Comparison of ENCODE assay signal across 11 cellular contexts in the genomic region with DNA sequence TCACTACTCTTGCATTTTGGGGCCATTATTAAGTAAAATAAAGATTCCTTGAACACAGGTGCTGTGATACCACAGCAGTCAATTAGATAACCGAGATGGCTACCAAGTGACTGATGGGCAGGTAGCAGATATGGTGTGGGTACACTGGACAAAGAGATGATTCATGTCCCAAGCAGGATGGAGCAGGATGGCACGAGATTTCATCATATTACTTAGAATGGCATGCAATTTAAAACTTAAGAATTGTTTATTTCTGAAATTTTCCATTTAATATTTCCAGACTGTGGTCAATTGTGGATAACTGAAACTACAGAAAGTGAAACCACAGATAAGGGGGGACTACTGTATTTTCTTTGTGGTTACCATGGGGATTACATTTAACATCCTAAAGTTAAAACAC. TPM values are rescaled to one million over a fixed set of nuclear protein-coding genes. Genes with fewer than 3 reads are reported as not detected.
DNase-seq lines count a peak whose midpoint lies in the region; ATAC-seq and TF ChIP-seq lines count a peak whose summit lies in the region.
"Had no signal": no experiment of that assay in that cellular context is flagged by ENCODE, and none has a peak within 500 bp of the region (broad histone marks: within the 10 kb centered on the region; RNA-seq: fewer than 3 reads in every experiment).

No MANE protein-coding gene starts in this region.

- peaks cover 3% of the 10 kb centered on the region; the same call in 1 of the 2 replicates for H3K79me2 ChIP-seq in GM23338 (replicated peaks; ENCODE audit: insufficient read depth)
- H3K79me2 ChIP-seq in mammary epithelial cell (ENCODE audit: insufficient read depth, low read length): peaks cover 7% of the 10 kb centered on the region

- ATAC-seq in GM23338: no peak
- no peak for ATAC-seq in natural killer cell treated with Interleukin-12 subunit alpha and Interleukin-12 subunit beta and Interleukin-15 and Interleukin-18, amount 100 ng/mL, for 72 hours
- no peak for ATAC-seq in GM18873 (IDR thresholded peaks at IDR 0.05; ENCODE audit: low FRiP score, unreplicated experiment)

- H3K27me3 Mint-ChIP-seq in GM23338 (ENCODE audit: insufficient read depth, low read depth, poor library complexity) (peaks cover 12% of the 10 kb centered on the region), type B pancreatic cell (no peaks in the 10 kb centered on the region)
- no peaks in the 10 kb centered on the region for H3K27me3 Mint-ChIP-seq in natural killer cell treated with Interleukin-12 subunit alpha and Interleukin-12 subunit beta and Interleukin-15 and Interleukin-18, amount 100 ng/mL, for 72 hours
- H3K27me3 Mint-ChIP-seq: activated CD4-positive, alpha-beta T cell treated with anti-CD3 and anti-CD28 coated beads, Interleukin-2, amount 10 ng/mL, durations not matched to agents 24 days and 14 days had no signal

- CTCF ChIA-PET in mammary epithelial cell (lab: Charles Lee; ENCODE audit: low non-redundant PET): no interaction called here

- H3K9me2 ChIP-seq in GM23338 (ENCODE audit: insufficient read depth): no peaks in the 10 kb centered on the region

- H2AFZ ChIP-seq in GM23338: no peak overlapping the region
- H2AFZ ChIP-seq in mammary epithelial cell (ENCODE audit: low read depth, low read length): no peak overlapping the region

- no peak overlapping the region for H3K27ac Mint-ChIP-seq in GM23338
- peak overlapping the region; percentile 1 to 12 for H3K27ac Mint-ChIP-seq in natural killer cell treated with Interleukin-12 subunit alpha and Interleukin-12 subunit beta and Interleukin-15 and Interleukin-18, amount 100 ng/mL, for 72 hours
- no peak overlapping the region for H3K27ac Mint-ChIP-seq in type B pancreatic cell
- H3K27ac Mint-ChIP-seq: activated CD4-positive, alpha-beta T cell treated with anti-CD3 and anti-CD28 coated beads, Interleukin-2, amount 10 ng/mL, durations not matched to agents 24 days and 14 days had no signal

- dilution Hi-C loops in mammary epithelial cell (cut with HindIII; ENCODE audit: low sequenced_read_pairs): loop anchor here (25.0 kb wide), 2 partner anchors 538 to 863 kb away; no protein-coding TSS in a partner anchor

- peak overlapping the region; percentile 17 for H3K9ac ChIP-seq in mammary epithelial cell (ENCODE audit: insufficient read depth, low read length)

- intact Hi-C loops in mammary epithelial cell (cut with micrococcal nuclease): no loop called here

- H3K4me2 ChIP-seq in GM23338 (0 out of 2 replicates have a peak overlapping the region, but pooled peaks have one; percentile 16), mammary epithelial cell (ENCODE audit: insufficient read depth, low read depth, low read length) (peak overlapping the region; percentile 54)

- no TSS peak for BruUV-seq in mammary epithelial cell (replicated peaks; lab: Mats Ljungman, UMichigan)

- H3K27ac ChIP-seq in GM23338 (ENCODE audit: low read depth): no peak overlapping the region
- peak overlapping the region; percentile 80 for H3K27ac ChIP-seq in mammary epithelial cell (ENCODE audit: insufficient read depth, low read depth, low read length)

- no peak overlapping the region for H3K4me3 Mint-ChIP-seq in GM23338
- H3K4me3 Mint-ChIP-seq in natural killer cell treated with Interleukin-12 subunit alpha and Interleukin-12 subunit beta and Interleukin-15 and Interleukin-18, amount 100 ng/mL, for 72 hours: no peak overlapping the region
- H3K4me3 Mint-ChIP-seq in type B pancreatic cell: no peak overlapping the region
- H3K4me3 Mint-ChIP-seq: activated CD4-positive, alpha-beta T cell treated with anti-CD3 and anti-CD28 coated beads, Interleukin-2, amount 10 ng/mL, durations not matched to agents 24 days and 14 days had no signal

- peaks cover 26% of the 10 kb centered on the region for H3K4me1 Mint-ChIP-seq in GM23338
- H3K4me1 Mint-ChIP-seq in natural killer cell treated with Interleukin-12 subunit alpha and Interleukin-12 subunit beta and Interleukin-15 and Interleukin-18, amount 100 ng/mL, for 72 hours (ENCODE audit: low read depth in 2 of 2): peaks cover 27% of the 10 kb centered on the region in 2 donors
- H3K4me1 Mint-ChIP-seq in type B pancreatic cell (ENCODE audit: unreplicated experiment): peaks cover 23% of the 10 kb centered on the region

- H3K36me3 ChIP-seq in GM23338 (ENCODE audit: insufficient read depth) (no peaks in the 10 kb centered on the region), mammary epithelial cell (ENCODE audit: insufficient read depth, low read length) (no peaks in the 10 kb centered on the region)

- WGBS in mammary epithelial cell (ENCODE audit: low coverage, missing lambda C conversion rate): 22% methylated on average over 2 of the region's 2 CpGs

- H3K27me3 ChIP-seq in GM23338 (ENCODE audit: insufficient read depth) (no peaks in the 10 kb centered on the region), mammary epithelial cell (ENCODE audit: insufficient read depth, low read length) (no peaks in the 10 kb centered on the region)

- peaks cover 45% of the 10 kb centered on the region for H3K36me3 Mint-ChIP-seq in GM23338 (ENCODE audit: low read depth)
- peaks cover 11% of the 10 kb centered on the region for H3K36me3 Mint-ChIP-seq in natural killer cell treated with Interleukin-12 subunit alpha and Interleukin-12 subunit beta and Interleukin-15 and Interleukin-18, amount 100 ng/mL, for 72 hours
- peaks cover 16% of the 10 kb centered on the region for H3K36me3 Mint-ChIP-seq in type B pancreatic cell

- no peaks in the 10 kb centered on the region for H4K20me1 ChIP-seq in GM23338 (replicated peaks; ENCODE audit: insufficient read depth)
- no peaks in the 10 kb centered on the region for H4K20me1 ChIP-seq in mammary epithelial cell (ENCODE audit: insufficient read depth, low read length)

- no peak overlapping the region for H3K4me3 ChIP-seq in GM23338
- no peak overlapping the region for H3K4me3 ChIP-seq in mammary epithelial cell (replicated peaks in 1 of 3; ENCODE audit: insufficient read depth in 1 of 3, low read depth in 2 of 3, low read length in 3 of 3)

- H3K9me3 ChIP-seq in mammary epithelial cell (replicated peaks; ENCODE audit: insufficient read depth, low read length): no peaks in the 10 kb centered on the region

- H3K9me3 Mint-ChIP-seq in GM23338: peaks cover 38% of the 10 kb centered on the region
- peaks cover 6% of the 10 kb centered on the region for H3K9me3 Mint-ChIP-seq in natural killer cell treated with Interleukin-12 subunit alpha and Interleukin-12 subunit beta and Interleukin-15 and Interleukin-18, amount 100 ng/mL, for 72 hours
- peaks cover 8% of the 10 kb centered on the region for H3K9me3 Mint-ChIP-seq in type B pancreatic cell

- H3K4me1 ChIP-seq in GM23338 (ENCODE audit: insufficient read depth) (peaks cover 15% of the 10 kb centered on the region), mammary epithelial cell (ENCODE audit: insufficient read depth, low read length) (peaks cover 12% of the 10 kb centered on the region)

- in situ Hi-C loops in mammary epithelial cell (cut with MboI; ENCODE audit: low sequenced_read_pairs in 2 of 2): no loop called here

- H3F3A ChIP-seq in GM23338 (replicated peaks; ENCODE audit: low read depth): peaks cover 8% of the 10 kb centered on the region

- DNase-seq in GM23338 (ENCODE audit: low spot score) (no peak), NCI-H460 (ENCODE audit: extremely low read depth, low read depth) (peak; percentile 66), mammary epithelial cell (no peak), NCI-H748 (lab: John Stamatoyannopoulos, UW; ENCODE audit: unreplicated experiment) (no peak), type B pancreatic cell (ENCODE audit: extremely low spot score, unreplicated experiment) (no peak)
- DNase-seq in natural killer cell treated with Interleukin-12 subunit alpha and Interleukin-12 subunit beta and Interleukin-15 and Interleukin-18, amount 100 ng/mL, for 72 hours (ENCODE audit: low spot score): no peak
- DNase-seq: activated CD4-positive, alpha-beta T cell treated with anti-CD3 and anti-CD28 coated beads, Interleukin-2, amount 10 ng/mL, durations not matched to agents 24 days and 14 days; activated gamma-delta T cell treated with Interleukin-2 at 50 U/mL for 16 hours; central memory CD4-positive, alpha-beta T cell; SW 1271 had no signal

- TF ChIP-seq CTCF in GM23338 (conservative IDR thresholded peaks at IDR 0.05; ENCODE audit: low read depth in 2 of 2) (no peak), mammary epithelial cell (conservative IDR thresholded peaks at IDR 0.05 in 1 of 2, IDR thresholded peaks at IDR 0.05 in 1 of 2; ENCODE audit: extremely low read depth in 1 of 2, insufficient read depth in 1 of 2, low read depth in 1 of 2, low read length in 2 of 2) (no peak), type B pancreatic cell (conservative IDR thresholded peaks at IDR 0.05) (no peak)

TF ChIP-seq in GM23338, 12 proteins besides CTCF, POLR2A, EP300 and RAD21 (continues in another document):
- no peak for TF ChIP-seq CREB1 (CRISPR knock-in tag; IDR thresholded peaks at IDR 0.05; ENCODE audit: low read depth)

RNA-seq across cellular contexts. Expression of a gene that starts 7.5 kb away (rescaled TPM):
- total RNA-seq in GM23338 (2014; rRNA removed; shearing (Covaris generic)): 108 and 148 TPM in 2 replicates
- polyA plus RNA-seq in GM23338 (2016; fragmentation: Nextera tagmentation; extraction: Ambion mirVana) (359 and 382 TPM in 2 replicates), mammary epithelial cell (140 TPM)
- total RNA-seq in NCI-H460 (2014; rRNA removed; shearing (Covaris generic)): 14.1 and 17.1 TPM in 2 replicates
- 7.3 and 9.9 TPM in 2 replicates for polyA plus RNA-seq in NCI-H460 (2014; cell fraction: nucleus; rRNA removed)
- total RNA-seq in mammary epithelial cell (100 to 1,000 TPM; 169 to 373 TPM), type B pancreatic cell (ENCODE audit: low replicate concordance) (457 and 564 TPM in 2 replicates)
- 99.0 TPM for polyA minus RNA-seq in mammary epithelial cell
- 10 to 100 TPM; 42.4 to 94.9 TPM for total RNA-seq in natural killer cell treated with Interleukin-12 subunit alpha and Interleukin-12 subunit beta and Interleukin-15 and Interleukin-18, amount 100 ng/mL, for 72 hours

Comparison
In these comparisons a context has a peak if more than half of its experiments do, and no peak if none do; other contexts are left out.
1. H3K27ac Mint-ChIP-seq: peak in natural killer cell treated with Interleukin-12 subunit alpha and Interleukin-12 subunit beta and Interleukin-15 and Interleukin-18, amount 100 ng/mL, for 72 hours (2 of 2); none in GM23338 (single experiment) and type B pancreatic cell (single experiment).